9 cellular contexts compared by ENCODE assay signal in the genomic region with DNA sequence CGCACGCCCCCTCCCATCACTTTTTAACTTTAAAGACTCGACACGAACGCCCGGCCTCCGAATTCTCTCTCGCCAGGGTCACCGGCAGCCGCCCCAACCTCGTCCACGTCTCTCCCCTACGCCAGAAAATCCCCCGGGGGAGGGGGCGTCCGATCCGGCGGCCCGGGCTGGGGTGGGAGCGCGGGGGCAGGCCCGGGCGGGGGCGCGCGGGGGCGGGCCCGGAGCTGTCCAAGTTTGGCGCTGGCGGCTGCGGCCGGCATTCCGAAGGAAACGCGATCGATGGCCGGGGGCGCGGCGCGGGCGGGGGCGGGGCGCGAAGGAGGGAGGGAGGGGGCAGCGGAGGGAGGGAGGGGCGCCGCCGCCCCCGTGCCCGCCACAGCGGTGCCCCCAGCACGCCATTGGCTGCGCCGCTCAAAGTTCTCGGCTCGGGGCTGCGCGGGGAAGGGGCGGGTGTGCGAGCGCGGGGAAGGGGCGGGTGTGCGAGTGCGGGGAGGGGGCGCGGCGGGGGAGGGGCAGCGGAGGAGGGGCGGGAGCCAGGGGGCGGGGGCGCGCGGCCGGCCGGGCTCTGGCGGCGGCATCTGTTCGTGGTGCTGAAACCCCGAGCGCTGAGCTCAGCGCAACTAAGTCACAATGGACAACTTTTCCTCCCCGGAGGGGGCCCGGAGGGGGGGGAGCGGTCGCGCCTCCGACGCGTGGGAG. TPM values are rescaled to one million over a fixed set of nuclear protein-coding genes. Genes with fewer than 3 reads are reported as not detected.
DNase-seq lines count a peak whose midpoint lies in the region; ATAC-seq lines count a peak whose summit lies in the region.
"Had no signal": no experiment of that assay in that cellular context is flagged by ENCODE, and none has a peak within 500 bp of the region (broad histone marks: within the 10 kb centered on the region; RNA-seq: fewer than 3 reads in every experiment).

No MANE protein-coding gene starts in this region.

- no peak overlapping the region for H3K27ac ChIP-seq in SJSA1
- H3K27ac ChIP-seq in rectal smooth muscle tissue (ENCODE audit: low read depth, low read length), result no peak overlapping the region

- peaks cover 66% of the 10 kb centered on the region for H3K27me3 ChIP-seq in SJSA1 (replicated peaks)
- H3K27me3 ChIP-seq in rectal smooth muscle tissue (ENCODE audit: control insufficient read depth, insufficient read depth, low read length), result peaks cover 6% of the 10 kb centered on the region

- peaks cover 22% of the 10 kb centered on the region for H3K4me1 ChIP-seq in SJSA1 (replicated peaks)
- H3K4me1 ChIP-seq in rectal smooth muscle tissue (ENCODE audit: control insufficient read depth, insufficient read depth, low read length), result no peaks in the 10 kb centered on the region

- DNase-seq in EL (peak; percentile 7), SJSA1 (ENCODE audit: low read depth in 1 of 2, low spot score in 2 of 2) (no peak), globus pallidus (ENCODE audit: low spot score) (peak; percentile 46), NCI-H2081 (lab: John Stamatoyannopoulos, UW) (no peak), NCI-H226 (no peak), left lobe of liver (ENCODE audit: low spot score) (no peak), ureter (ENCODE audit: low spot score) (no peak)

- peak overlapping the region; percentile 16 for H3K4me3 ChIP-seq in SJSA1
- peak overlapping the region; percentile 19 for H3K4me3 ChIP-seq in rectal smooth muscle tissue (ENCODE audit: low read length)

- H3K36me3 ChIP-seq in SJSA1 (no peaks in the 10 kb centered on the region), rectal smooth muscle tissue (ENCODE audit: control insufficient read depth, insufficient read depth, low read length) (no peaks in the 10 kb centered on the region)

- H3K9me3 ChIP-seq in SJSA1 (replicated peaks), result no peaks in the 10 kb centered on the region

- no peak overlapping the region for H3K9ac ChIP-seq in rectal smooth muscle tissue (ENCODE audit: low read length)

- ATAC-seq in left lobe of liver, result no peak

RNA-seq across cellular contexts. Expression of a gene that starts 2.4 kb away (rescaled TPM):
- 1.3 TPM in 1 of 2 replicates, not detected in the other for total RNA-seq in SJSA1 (2014; rRNA removed; shearing (Covaris generic))
- total RNA-seq in left lobe of liver (not detected), ureter (3.9 TPM)
- total RNA-seq: endothelial cell of umbilical vein had no signal

Comparison
In these comparisons a context has a peak if more than half of its experiments do, and no peak if none do; other contexts are left out.
1. DNase-seq: peak in EL (single experiment) and globus pallidus (single experiment); none in SJSA1 (0 of 2), NCI-H2081 (0 of 2), NCI-H226 (single experiment), left lobe of liver (single experiment) and ureter (single experiment).